Comparison of ENCODE assay signal across 10 cellular contexts in genomic region chr19:39083599-39083982, GRCh38. TPM values are rescaled to one million over a fixed set of nuclear protein-coding genes. Genes with fewer than 3 reads are reported as not detected.
A peak's percentile ranks its signal among the peaks of the same experiment; 100 is the strongest.
DNase-seq lines count a peak whose midpoint lies in the region; ATAC-seq, FAIRE-seq and TF ChIP-seq lines count a peak whose summit lies in the region.
"Had no signal": no experiment of that assay in that cellular context is flagged by ENCODE, and none has a peak within 500 bp of the region (broad histone marks: within the 10 kb centered on the region; RNA-seq: fewer than 3 reads in every experiment).

No MANE protein-coding gene starts in this region.

- H4K20me1 ChIP-seq in PC-3 (ENCODE audit: low read length) = no peaks in the 10 kb centered on the region

- ATAC-seq in CD4-positive, alpha-beta T cell (ENCODE audit: poor library complexity) = peak; percentile 52
- peak; percentile 4; the same call in 1 of the 2 replicates for ATAC-seq in PC-3
- ATAC-seq in effector memory CD8-positive, alpha-beta T cell (replicated peaks) = peak; percentile 56
- no peak for ATAC-seq in GM19397 (IDR thresholded peaks at IDR 0.05; ENCODE audit: unreplicated experiment)
- ATAC-seq: psoas muscle had no signal

- H3K27me3 Mint-ChIP-seq in CD4-positive, alpha-beta T cell = peaks cover 66% of the 10 kb centered on the region
- peaks cover 19 to 33% of the 10 kb centered on the region in 2 donors for H3K27me3 Mint-ChIP-seq in effector memory CD8-positive, alpha-beta T cell
- H3K27me3 Mint-ChIP-seq in nephron (ENCODE audit: low read depth) = peaks cover 80% of the 10 kb centered on the region

- peaks cover 18% of the 10 kb centered on the region for H3K27me3 ChIP-seq in CD4-positive, alpha-beta T cell (ENCODE audit: control insufficient read depth, insufficient read depth, low read length)
- H3K27me3 ChIP-seq in PC-3 (ENCODE audit: low read length) = no peaks in the 10 kb centered on the region

- CTCF ChIA-PET in CD4-positive, alpha-beta T cell (lab: Charles Lee) = no interaction called here
- CTCF ChIA-PET in PC-3 (lab: Charles Lee) = interaction anchor here (0.7 kb wide), 1 partner anchor 246 kb away, joined by 3 read pairs; no protein-coding TSS in a partner anchor

- peak overlapping the region; percentile 55 for H3K4me3 Mint-ChIP-seq in CD4-positive, alpha-beta T cell
- peak overlapping the region; percentile 87 to 88 for H3K4me3 Mint-ChIP-seq in effector memory CD8-positive, alpha-beta T cell
- H3K4me3 Mint-ChIP-seq in nephron = peak overlapping the region; percentile 9 to 46 (median 26)

- H3K36me3 ChIP-seq in PC-3 (ENCODE audit: low read depth, low read length) = no peaks in the 10 kb centered on the region

- peak overlapping the region; percentile 76 for H2AFZ ChIP-seq in PC-3 (ENCODE audit: low read length)

- BruUV-seq in PC-3 (replicated peaks; lab: Mats Ljungman, UMichigan) = TSS peak; percentile 73

- H3K4me2 ChIP-seq in PC-3 (ENCODE audit: low read length) = peak overlapping the region; percentile 90

- peaks cover 20% of the 10 kb centered on the region for H3K4me1 ChIP-seq in PC-3 (ENCODE audit: insufficient read depth, low read length)
- H3K4me1 ChIP-seq: psoas muscle had no signal

- TF ChIP-seq CTCF in CD4-positive, alpha-beta T cell (IDR thresholded peaks at IDR 0.05) = no peak
- TF ChIP-seq CTCF in PC-3 (conservative IDR thresholded peaks at IDR 0.05; ENCODE audit: low read depth, low read length) = no peak
- TF ChIP-seq CTCF in nephron (IDR thresholded peaks at IDR 0.05; ENCODE audit: unreplicated experiment in 3 of 3) = no peak
- no peak for TF ChIP-seq CTCF in GM13977 (IDR thresholded peaks at IDR 0.05; ENCODE audit: extremely low read depth, insufficient read depth, missing control alignments)

- peaks cover 25% of the 10 kb centered on the region for H3K79me2 ChIP-seq in PC-3 (ENCODE audit: low read length)

- H3F3A ChIP-seq in PC-3 (ENCODE audit: low read length, unreplicated experiment) = peaks cover 4% of the 10 kb centered on the region

- in situ Hi-C loops in GM13977 (cut with MboI; ENCODE audit: low pct_unique_long_range_greater_than_20kb, low sequenced_read_pairs, unreplicated experiment) = no loop called here

- no peak for FAIRE-seq in RCC 7860 (lab: Jason Lieb, UNC)

- peak overlapping the region; percentile 93 for H3K4me3 ChIP-seq in PC-3 (ENCODE audit: low read length)
- H3K4me3 ChIP-seq: psoas muscle had no signal

- intact Hi-C loops in CD4-positive, alpha-beta T cell (cut with DNase I, micrococcal nuclease) = no loop called here
- intact Hi-C loops in PC-3 (cut with micrococcal nuclease) = no loop called here

- H3K4me1 Mint-ChIP-seq in CD4-positive, alpha-beta T cell (ENCODE audit: low read depth) = peaks cover 15% of the 10 kb centered on the region
- peaks cover 17 to 18% of the 10 kb centered on the region in 2 donors for H3K4me1 Mint-ChIP-seq in effector memory CD8-positive, alpha-beta T cell (ENCODE audit: low read depth in 2 of 2)
- peaks cover 13% of the 10 kb centered on the region for H3K4me1 Mint-ChIP-seq in nephron

- H3K9me3 ChIP-seq in CD4-positive, alpha-beta T cell (ENCODE audit: control insufficient read depth, low read length) = no peaks in the 10 kb centered on the region
- no peaks in the 10 kb centered on the region for H3K9me3 ChIP-seq in PC-3 (ENCODE audit: low read length)
- H3K9me3 ChIP-seq: psoas muscle had no signal

- no peak overlapping the region for H3K27ac Mint-ChIP-seq in CD4-positive, alpha-beta T cell
- H3K27ac Mint-ChIP-seq in effector memory CD8-positive, alpha-beta T cell = peak overlapping the region; percentile 79 to 94
- H3K27ac Mint-ChIP-seq in nephron = no peak overlapping the region

- H3K9ac ChIP-seq in PC-3 (ENCODE audit: low read length) = peak overlapping the region; percentile 78

- DNase-seq in CD4-positive, alpha-beta T cell = no peak
- DNase-seq in PC-3 (no peak), GM13977 (ENCODE audit: low spot score) (no peak), RCC 7860 (ENCODE audit: low spot score) (no peak), pons (ENCODE audit: low spot score) (no peak)
- no peak for DNase-seq in effector memory CD8-positive, alpha-beta T cell
- DNase-seq: NCI-H1436 treated with DMSO at 0.1 percent for 48 hours, psoas muscle had no signal

- POLR2A ChIA-PET in CD4-positive, alpha-beta T cell (lab: Charles Lee) = no interaction called here
- POLR2A ChIA-PET in PC-3 (lab: Charles Lee; ENCODE audit: unreplicated experiment) = no interaction called here

- H3K9me3 Mint-ChIP-seq in CD4-positive, alpha-beta T cell = no peaks in the 10 kb centered on the region
- no peaks in the 10 kb centered on the region for H3K9me3 Mint-ChIP-seq in effector memory CD8-positive, alpha-beta T cell
- no peaks in the 10 kb centered on the region for H3K9me3 Mint-ChIP-seq in nephron

- no peaks in the 10 kb centered on the region for H3K36me3 Mint-ChIP-seq in CD4-positive, alpha-beta T cell (ENCODE audit: low read depth)
- no peaks in the 10 kb centered on the region for H3K36me3 Mint-ChIP-seq in effector memory CD8-positive, alpha-beta T cell (ENCODE audit: insufficient read depth)
- H3K36me3 Mint-ChIP-seq in nephron (ENCODE audit: low read depth) = no peaks in the 10 kb centered on the region

- no peaks in the 10 kb centered on the region for H3K9me2 ChIP-seq in PC-3 (replicated peaks; ENCODE audit: low read length)

- H3K27ac ChIP-seq in CD4-positive, alpha-beta T cell (ENCODE audit: low read depth, low read length) = no peak overlapping the region
- H3K27ac ChIP-seq in PC-3 (ENCODE audit: low read length) = peak overlapping the region; percentile 56
- H3K27ac ChIP-seq: psoas muscle had no signal

RNA-seq across cellular contexts. Expression of gene ACP7, which starts 0.6 kb away (rescaled TPM):
- not detected for total RNA-seq in CD4-positive, alpha-beta T cell
- 3.4 and 5.0 TPM in 2 replicates for total RNA-seq in PC-3 (2014; rRNA removed)
- total RNA-seq: psoas muscle had no signal

RNA-seq across cellular contexts. Expression of gene PAK4, which starts 42.0 kb away (rescaled TPM):
- 1 to 10 TPM; 2.7 to 6.3 TPM for total RNA-seq in CD4-positive, alpha-beta T cell
- total RNA-seq in PC-3 (2014; rRNA removed) = 13.5 and 16.2 TPM in 2 replicates

RNA-seq across cellular contexts. Expression of gene FBXO27, which starts 51.2 kb away (rescaled TPM):
- total RNA-seq in CD4-positive, alpha-beta T cell = under 1 TPM in 1 of 2 experiments, not detected in 1; 0.11 TPM
- total RNA-seq in PC-3 (2014; rRNA removed) = 7.1 and 16.5 TPM in 2 replicates

Comparison
In these comparisons a context has a peak if more than half of its experiments do, and no peak if none do; other contexts are left out.
1. H3K27ac Mint-ChIP-seq: peak in effector memory CD8-positive, alpha-beta T cell (2 of 2); none in CD4-positive, alpha-beta T cell (single experiment) and nephron (0 of 3).
2. H3K4me3 Mint-ChIP-seq: peak in every context shown above with its lines; median percentile 88 in effector memory CD8-positive, alpha-beta T cell; 55 in CD4-positive, alpha-beta T cell; 26 in nephron.